ENCODE assay signal across 21 cellular contexts in the genomic region with DNA sequence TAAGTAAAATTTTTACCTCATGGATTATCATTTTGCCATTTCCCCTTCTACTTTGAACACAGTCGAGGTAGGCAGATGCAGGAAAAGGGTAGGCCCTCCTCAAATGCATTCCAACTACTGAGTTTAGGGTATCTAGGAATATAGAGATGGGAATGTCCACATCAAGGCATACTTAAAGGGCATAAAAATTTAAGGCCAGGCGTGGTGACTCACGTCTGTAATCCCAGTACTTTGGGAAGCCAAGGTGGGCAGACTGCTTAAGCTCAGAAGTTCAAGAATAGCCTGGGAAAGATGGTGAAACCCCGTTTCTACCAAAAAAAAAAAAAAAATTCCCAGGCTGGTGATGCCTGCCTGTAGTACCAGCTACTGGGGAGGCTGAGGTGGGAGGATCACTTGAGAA.
DNase-seq lines count a peak whose midpoint lies in the region; ATAC-seq and TF ChIP-seq lines count a peak whose summit lies in the region.
"Had no signal": no experiment of that assay in that cellular context is flagged by ENCODE, and none has a peak within 500 bp of the region (broad histone marks: within the 10 kb centered on the region; RNA-seq: fewer than 3 reads in every experiment).

No MANE protein-coding gene starts in this region.

- peak; percentile 5 for DNase-seq in HT1080 (ENCODE audit: low read depth)
- peak; percentile 18 for DNase-seq in PC-3
- peak; percentile 22 for DNase-seq in mammary epithelial cell
- peak; percentile 53 to 73 for DNase-seq in foreskin keratinocyte
- no peak for DNase-seq in SIG-M5 (lab: John Stamatoyannopoulos, UW)
- DNase-seq in activated naive CD8-positive, alpha-beta T cell treated with anti-CD3 and anti-CD28 coated beads for 36 hours: no peak
- DNase-seq in colonic mucosa: no peak
- DNase-seq: 8988T; CD4-positive, alpha-beta memory T cell; DMS153; DMS79; GDM1; H7; HFFc6; IMR-90 had no signal

- H3K4me3 ChIP-seq in PC-3 (ENCODE audit: low read length) (no peak overlapping the region), mammary epithelial cell (replicated peaks in 1 of 3; ENCODE audit: insufficient read depth in 1 of 3, low read depth in 2 of 3, low read length in 3 of 3) (no peak overlapping the region), colonic mucosa (no peak overlapping the region)
- H3K4me3 ChIP-seq: BLaER1, GM23338 had no signal

- H4K20me1 ChIP-seq in PC-3 (ENCODE audit: low read length) (no peaks in the 10 kb centered on the region), mammary epithelial cell (ENCODE audit: insufficient read depth, low read length) (no peaks in the 10 kb centered on the region)
- H4K20me1 ChIP-seq: BLaER1 had no signal

- WGBS in mammary epithelial cell (ENCODE audit: low coverage, missing lambda C conversion rate): 0% methylated on average over 2 of the region's 4 CpGs

- H3K9me3 ChIP-seq in PC-3 (ENCODE audit: low read length): no peaks in the 10 kb centered on the region
- no peaks in the 10 kb centered on the region for H3K9me3 ChIP-seq in mammary epithelial cell (replicated peaks; ENCODE audit: insufficient read depth, low read length)
- H3K9me3 ChIP-seq in colonic mucosa: no peaks in the 10 kb centered on the region
- H3K9me3 ChIP-seq: BLaER1 had no signal

- intact Hi-C loops in PC-3 (cut with micrococcal nuclease): no loop called here
- intact Hi-C loops in mammary epithelial cell (cut with micrococcal nuclease): loop anchor here (2.0 kb wide), 1 partner anchor 26 kb away; no protein-coding TSS in a partner anchor
- intact Hi-C loops in colonic mucosa (cut with DNase I): no loop called here

- no peaks in the 10 kb centered on the region for H3K9me2 ChIP-seq in PC-3 (replicated peaks; ENCODE audit: low read length)

- ATAC-seq in PC-3 (no peak), foreskin keratinocyte (peak; percentile 41)
- no peak for ATAC-seq in activated CD4-positive, CD25-positive, alpha-beta regulatory T cell treated with anti-CD3 and anti-CD28 coated beads, Interleukin-2, amount 50 U/mL, for 24 hours
- ATAC-seq: GM23338, HCT116 had no signal

- CTCF ChIA-PET in PC-3 (lab: Charles Lee): no interaction called here
- CTCF ChIA-PET in mammary epithelial cell (lab: Charles Lee; ENCODE audit: low non-redundant PET): no interaction called here

- H3K79me2 ChIP-seq in PC-3 (ENCODE audit: low read length) (no peaks in the 10 kb centered on the region), mammary epithelial cell (ENCODE audit: insufficient read depth, low read length) (peaks cover 21% of the 10 kb centered on the region)

- no peaks in the 10 kb centered on the region for H3F3A ChIP-seq in PC-3 (ENCODE audit: low read length, unreplicated experiment)

- no peaks in the 10 kb centered on the region for H3K4me1 Mint-ChIP-seq in activated naive CD8-positive, alpha-beta T cell treated with anti-CD3 and anti-CD28 coated beads for 36 hours
- H3K4me1 Mint-ChIP-seq: CD4-positive, alpha-beta memory T cell; GM23338 had no signal

- H3K4me2 ChIP-seq in PC-3 (ENCODE audit: low read length) (no peak overlapping the region), mammary epithelial cell (ENCODE audit: insufficient read depth, low read depth, low read length) (peak overlapping the region; percentile 77)
- H3K4me2 ChIP-seq: BLaER1, GM23338 had no signal

- no peaks in the 10 kb centered on the region for H3K9me3 Mint-ChIP-seq in activated naive CD8-positive, alpha-beta T cell treated with anti-CD3 and anti-CD28 coated beads for 36 hours
- H3K9me3 Mint-ChIP-seq: GM23338, HFFc6 had no signal

- H3K27me3 ChIP-seq in PC-3 (ENCODE audit: low read length): no peaks in the 10 kb centered on the region
- no peaks in the 10 kb centered on the region for H3K27me3 ChIP-seq in mammary epithelial cell (ENCODE audit: insufficient read depth, low read length)
- no peaks in the 10 kb centered on the region for H3K27me3 ChIP-seq in foreskin keratinocyte
- no peaks in the 10 kb centered on the region for H3K27me3 ChIP-seq in colonic mucosa
- H3K27me3 ChIP-seq: BLaER1 had no signal

- H3K9ac ChIP-seq in PC-3 (ENCODE audit: low read length) (no peak overlapping the region), mammary epithelial cell (ENCODE audit: insufficient read depth, low read length) (peak overlapping the region; percentile 8), colonic mucosa (ENCODE audit: low read depth in 2 of 2, low read length in 2 of 2) (no peak overlapping the region)
- H3K9ac ChIP-seq: BLaER1 had no signal

- H3K27ac ChIP-seq in PC-3 (ENCODE audit: low read length): no peak overlapping the region
- H3K27ac ChIP-seq in mammary epithelial cell (ENCODE audit: insufficient read depth, low read depth, low read length): peak overlapping the region; percentile 77
- peak overlapping the region; percentile 54 for H3K27ac ChIP-seq in foreskin keratinocyte
- no peak overlapping the region for H3K27ac ChIP-seq in colonic mucosa
- H3K27ac ChIP-seq: BLaER1, HL-60 had no signal

- H3K36me3 ChIP-seq in PC-3 (ENCODE audit: low read depth, low read length): no peaks in the 10 kb centered on the region
- H3K36me3 ChIP-seq in mammary epithelial cell (ENCODE audit: insufficient read depth, low read length): no peaks in the 10 kb centered on the region
- no peaks in the 10 kb centered on the region for H3K36me3 ChIP-seq in colonic mucosa
- H3K36me3 ChIP-seq: BLaER1 had no signal

- POLR2A ChIA-PET in PC-3 (lab: Charles Lee; ENCODE audit: unreplicated experiment): no interaction called here

- TF ChIP-seq CTCF in PC-3 (conservative IDR thresholded peaks at IDR 0.05; ENCODE audit: low read depth, low read length) (no peak), mammary epithelial cell (conservative IDR thresholded peaks at IDR 0.05 in 1 of 2, IDR thresholded peaks at IDR 0.05 in 1 of 2; ENCODE audit: extremely low read depth in 1 of 2, insufficient read depth in 1 of 2, low read depth in 1 of 2, low read length in 2 of 2) (no peak), foreskin keratinocyte (conservative IDR thresholded peaks at IDR 0.05) (no peak), colonic mucosa (IDR thresholded peaks at IDR 0.05) (no peak)

- no peaks in the 10 kb centered on the region for H3K36me3 Mint-ChIP-seq in activated naive CD8-positive, alpha-beta T cell treated with anti-CD3 and anti-CD28 coated beads for 36 hours
- H3K36me3 Mint-ChIP-seq: CD14-positive monocyte; CD4-positive, alpha-beta memory T cell had no signal

- in situ Hi-C loops in mammary epithelial cell (cut with MboI; ENCODE audit: low sequenced_read_pairs in 2 of 2): no loop called here

- no peaks in the 10 kb centered on the region for H3K27me3 Mint-ChIP-seq in activated naive CD8-positive, alpha-beta T cell treated with anti-CD3 and anti-CD28 coated beads for 36 hours
- H3K27me3 Mint-ChIP-seq: CD4-positive, alpha-beta memory T cell had no signal

- H3K4me3 Mint-ChIP-seq in activated naive CD8-positive, alpha-beta T cell treated with anti-CD3 and anti-CD28 coated beads for 36 hours: no peak overlapping the region
- H3K4me3 Mint-ChIP-seq: CD14-positive monocyte; CD4-positive, alpha-beta memory T cell; GM23338; HFFc6 had no signal

- no peak overlapping the region for H2AFZ ChIP-seq in PC-3 (ENCODE audit: low read length)
- H2AFZ ChIP-seq in mammary epithelial cell (ENCODE audit: low read depth, low read length): no peak overlapping the region
- H2AFZ ChIP-seq: GM23338 had no signal

- dilution Hi-C loops in mammary epithelial cell (cut with HindIII; ENCODE audit: low sequenced_read_pairs): no loop called here

- no peak overlapping the region for H3K27ac Mint-ChIP-seq in activated naive CD8-positive, alpha-beta T cell treated with anti-CD3 and anti-CD28 coated beads for 36 hours
- H3K27ac Mint-ChIP-seq: CD4-positive, alpha-beta memory T cell; GM23338; HFFc6 had no signal

- H3K4me1 ChIP-seq in PC-3 (ENCODE audit: insufficient read depth, low read length) (peaks cover 19% of the 10 kb centered on the region), mammary epithelial cell (ENCODE audit: insufficient read depth, low read length) (peaks cover 27% of the 10 kb centered on the region), foreskin keratinocyte (peaks cover 22% of the 10 kb centered on the region), colonic mucosa (no peaks in the 10 kb centered on the region)
- H3K4me1 ChIP-seq: BLaER1 had no signal

- BruUV-seq in PC-3 (replicated peaks; lab: Mats Ljungman, UMichigan) (no TSS peak), mammary epithelial cell (replicated peaks; lab: Mats Ljungman, UMichigan) (no TSS peak)

Comparison
In these comparisons a context has a peak if more than half of its experiments do, and no peak if none do; other contexts are left out.
1. DNase-seq: peak in HT1080 (single experiment), PC-3 (single experiment), mammary epithelial cell (single experiment) and foreskin keratinocyte (2 of 2); none in SIG-M5 (single experiment), activated naive CD8-positive, alpha-beta T cell treated with anti-CD3 and anti-CD28 coated beads for 36 hours (single experiment) and colonic mucosa (single experiment).
2. H3K27ac ChIP-seq: peak in mammary epithelial cell (single experiment) and foreskin keratinocyte (single experiment); none in PC-3 (single experiment) and colonic mucosa (single experiment).